Comparison of ENCODE assay signal across 33 cellular contexts in the genomic region with DNA sequence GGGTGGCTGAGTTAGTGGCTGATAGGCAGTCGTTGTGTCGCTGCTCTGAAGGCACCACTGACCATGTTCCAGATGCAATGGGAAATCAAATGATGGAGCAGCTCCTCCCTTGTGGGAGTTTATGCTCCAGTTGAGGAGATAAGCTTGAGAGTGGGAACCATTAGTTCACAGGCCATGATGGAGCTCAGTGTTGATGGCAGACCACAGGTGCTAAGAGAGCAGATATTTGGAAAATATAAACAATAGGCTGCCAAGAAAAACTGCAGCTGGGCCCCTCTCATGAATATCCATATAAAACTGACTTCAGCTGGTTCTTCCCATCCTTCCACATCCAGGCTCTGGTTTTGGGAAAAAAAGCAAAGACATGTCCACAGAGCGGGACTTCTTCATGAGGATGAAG.
"Had no signal": no experiment of that assay in that cellular context is flagged by ENCODE, and none has a peak within 500 bp of the region (broad histone marks: within the 10 kb centered on the region; RNA-seq: fewer than 3 reads in every experiment).

No MANE protein-coding gene starts in this region.

- DNase-seq: activated B cell treated with CpG ODN at 0.5 μM for 24 hours; activated CD4-positive, alpha-beta memory T cell treated with anti-CD3 and anti-CD28 coated beads for 36 hours; activated CD4-positive, alpha-beta T cell treated with anti-CD3 and anti-CD28 coated beads for 4 hours; activated CD4-positive, alpha-beta T cell treated with anti-CD3 and anti-CD28 coated beads, Interleukin-2, amount 10 ng/mL, durations not matched to agents 24 days and 14 days; activated CD4-positive, alpha-beta T cell treated with anti-CD3 and anti-CD28 coated beads, Interleukin-2, amount 50 U/mL, for 1 hour; activated CD4-positive, alpha-beta T cell treated with anti-CD3 and anti-CD28 coated beads, Interleukin-2, amount 50 U/mL, for 4 hours; activated CD4-positive, CD25-positive, alpha-beta regulatory T cell treated with anti-CD3 and anti-CD28 coated beads, Interleukin-2, amount 50 U/mL, for 72 hours; activated CD8-positive, alpha-beta memory T cell treated with anti-CD3 and anti-CD28 coated beads, Interleukin-2, amount 50 U/mL, for 4 hours; activated CD8-positive, alpha-beta T cell treated with anti-CD3 and anti-CD28 coated beads for 36 hours; activated effector memory CD4-positive, alpha-beta T cell treated with anti-CD3 and anti-CD28 coated beads, Interleukin-2, amount 50 U/mL, for 16 hours; activated gamma-delta T cell treated with Interleukin-2 at 50 U/mL for 16 hours; activated naive CD4-positive, alpha-beta T cell; activated naive CD4-positive, alpha-beta T cell treated with anti-CD3 and anti-CD28 coated beads for 36 hours; activated naive CD4-positive, alpha-beta T cell treated with anti-CD3 and anti-CD28 coated beads, Interleukin-2, amount 50 U/mL, for 16 hours; activated naive CD8-positive, alpha-beta T cell treated with anti-CD3 and anti-CD28 coated beads for 36 hours; activated T-cell treated with anti-CD3 and anti-CD28 coated beads for 4 hours; activated T-cell treated with anti-CD3 and anti-CD28 coated beads, Interleukin-2, amount 50 U/mL, for 1 hour; activated T-cell treated with anti-CD3 and anti-CD28 coated beads, Interleukin-2, amount 50 U/mL, for 4 hours; activated T-cell treated with anti-CD3 and anti-CD28 coated beads, Interleukin-2, amount 50 U/mL, for 72 hours; amniotic stem cell; aorta; body of pancreas; brain microvascular endothelial cell; central memory CD4-positive, alpha-beta T cell; T-helper 2 cell; T-helper 9 cell had no signal

- H3K36me3 ChIP-seq: breast epithelium had no signal

- H3K9me3 ChIP-seq: adrenal gland, body of pancreas, breast epithelium had no signal

- H3K27me3 ChIP-seq: adrenal gland, body of pancreas, brain microvascular endothelial cell, breast epithelium had no signal

- H3K27ac ChIP-seq: adrenal gland, body of pancreas, brain microvascular endothelial cell, breast epithelium, VCaP had no signal

- ATAC-seq: activated CD8-positive, alpha-beta T cell treated with anti-CD3 and anti-CD28 coated beads for 36 hours; activated naive CD4-positive, alpha-beta T cell treated with anti-CD3 and anti-CD28 coated beads, Interleukin-2, amount 50 U/mL, for 72 hours; activated T-cell treated with anti-CD3 and anti-CD28 coated beads, Interleukin-2, amount 50 U/mL, for 4 hours; activated T-cell treated with anti-CD3 and anti-CD28 coated beads, Interleukin-2, amount 50 U/mL, for 72 hours; activated T-helper 17 cell treated with anti-CD3 and anti-CD28 coated beads, Interleukin-2, amount 50 U/mL, for 72 hours; body of pancreas had no signal

- H3K4me3 ChIP-seq: adrenal gland, body of pancreas, breast epithelium had no signal

- H3K4me1 ChIP-seq: adrenal gland, body of pancreas, breast epithelium had no signal

- FAIRE-seq: astrocyte, TTC549 had no signal
